ENCODE assay signal across 10 cellular contexts in genomic region chr2:13601506-13601905, GRCh38.
"Had no signal": no experiment of that assay in that cellular context is flagged by ENCODE, and none has a peak within 500 bp of the region (broad histone marks: within the 10 kb centered on the region; RNA-seq: fewer than 3 reads in every experiment).

No MANE protein-coding gene starts in this region.

- H3K36me3 ChIP-seq: HAP-1 had no signal

- H3K4me1 ChIP-seq: HAP-1 had no signal

- H3K4me3 ChIP-seq: GM23248, HAP-1 had no signal

- DNase-seq: GM23248, GOT3, H7, HFFc6, KBM-7 had no signal

- H3K9me3 ChIP-seq: HAP-1 had no signal

- ATAC-seq: HCT116 had no signal

- H3K27ac ChIP-seq: GM23248, HL-60, KMS-11 had no signal

- H3K9ac ChIP-seq: GM23248, KMS-11 had no signal

- H3K4me2 ChIP-seq: KMS-11 had no signal

- H2AFZ ChIP-seq: GM23248 had no signal

- FAIRE-seq: HTR-8/SVneo had no signal
